7 cellular contexts compared by ENCODE assay signal in the genomic region with DNA sequence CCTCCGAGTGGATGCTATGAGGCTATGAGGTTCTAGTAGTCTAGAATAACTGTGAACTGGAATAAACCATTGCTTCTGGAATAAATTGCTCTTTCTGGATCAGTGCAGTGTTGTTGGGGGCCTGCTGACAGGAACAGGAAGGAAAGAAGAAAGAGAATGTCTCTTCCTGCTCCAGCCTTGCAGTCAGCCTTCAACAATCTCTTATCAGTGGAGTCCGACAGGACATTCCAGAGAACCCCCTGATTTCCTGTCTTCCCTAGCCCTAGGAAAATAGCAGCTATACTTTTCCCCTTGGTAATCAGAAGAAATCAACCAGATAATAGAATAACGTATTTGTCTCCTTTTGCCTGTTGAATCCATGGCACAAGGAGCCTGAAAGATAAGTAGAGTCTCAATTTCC.
"Had no signal": no experiment of that assay in that cellular context is flagged by ENCODE, and none has a peak within 500 bp of the region (broad histone marks: within the 10 kb centered on the region; RNA-seq: fewer than 3 reads in every experiment).

No MANE protein-coding gene starts in this region.

- H2AFZ ChIP-seq: GM23248 had no signal

- FAIRE-seq: HepG2 had no signal

- H3K9me3 ChIP-seq: HAP-1 had no signal

- DNase-seq: GM23248, GOT3, H7, HFFc6 had no signal

- H3K4me3 ChIP-seq: GM23248, HAP-1 had no signal

- H3K4me1 ChIP-seq: HAP-1 had no signal

- H3K36me3 ChIP-seq: HAP-1 had no signal

- H3K9ac ChIP-seq: GM23248 had no signal

- H3K27ac ChIP-seq: GM23248, HL-60 had no signal
